In the genomic region with DNA sequence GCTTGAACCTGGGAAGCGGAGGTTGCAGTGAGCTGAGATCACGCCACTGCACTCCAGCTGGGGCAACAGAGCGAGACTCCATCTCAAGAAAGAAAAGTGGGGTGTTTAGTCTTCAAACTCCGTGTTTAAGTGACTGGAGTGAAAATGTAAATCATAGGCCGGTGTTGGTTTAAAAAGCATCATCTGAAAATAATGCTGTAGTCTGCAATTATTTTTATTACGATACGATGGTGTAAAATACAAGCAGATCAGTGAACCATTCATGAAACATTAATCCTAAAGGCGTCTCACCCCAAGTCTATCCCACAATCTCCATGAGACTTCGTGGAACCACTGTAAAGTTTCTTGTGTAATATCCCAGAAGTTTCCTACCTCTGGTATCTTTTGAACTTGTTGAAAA, we compare ENCODE assay signal across 25 cellular contexts. TPM values are rescaled to one million over a fixed set of nuclear protein-coding genes. Genes with fewer than 3 reads are reported as not detected.
DNase-seq lines count a peak whose midpoint lies in the region; ATAC-seq lines count a peak whose summit lies in the region.
"Had no signal": no experiment of that assay in that cellular context is flagged by ENCODE, and none has a peak within 500 bp of the region (broad histone marks: within the 10 kb centered on the region; RNA-seq: fewer than 3 reads in every experiment).

No MANE protein-coding gene starts in this region.

- no peak for ATAC-seq in stimulated activated naive CD8-positive, alpha-beta T cell treated with anti-CD3 and anti-CD28 coated beads, Interleukin-15, Interleukin-2, amounts not matched to agents 100 U/mL and 50 U/mL, for 24 hours
- ATAC-seq in activated T-helper 17 cell treated with anti-CD3 and anti-CD28 coated beads, Interleukin-2, amount 50 U/mL, for 72 hours (replicated peaks) = no peak
- no peak for ATAC-seq in memory B cell (ENCODE audit: low read depth)
- ATAC-seq in stimulated activated effector memory CD8-positive, alpha-beta T cell treated with anti-CD3 and anti-CD28 coated beads, Interleukin-12 subunit alpha, Interleukin-12 subunit beta, amount 100 ng/mL, for 72 hours = no peak
- no peak for ATAC-seq in HG02610 (IDR thresholded peaks at IDR 0.05; ENCODE audit: unreplicated experiment)
- ATAC-seq: activated CD4-positive, CD25-positive, alpha-beta regulatory T cell treated with anti-CD3 and anti-CD28 coated beads, Interleukin-2, amount 50 U/mL, for 24 hours; activated CD8-positive, alpha-beta T cell treated with anti-CD3 and anti-CD28 coated beads, Interleukin-2, amount 10 ng/mL, durations not matched to agents 7 days and 5 days; stimulated activated naive B cell treated with anti-CD40 and anti-IgM and Interleukin-4, amounts not matched to agents 10 μg/mL and 1 μg/mL and 100 μg/mL, for 72 hours had no signal

- peaks cover 46% of the 10 kb centered on the region for H3K36me3 Mint-ChIP-seq in stimulated activated naive CD8-positive, alpha-beta T cell treated with anti-CD3 and anti-CD28 coated beads, Interleukin-15, Interleukin-2, amounts not matched to agents 100 ng/mL and 50 ng/mL, for 24 hours (ENCODE audit: low read depth)
- peaks cover 68% of the 10 kb centered on the region for H3K36me3 Mint-ChIP-seq in activated T-helper 17 cell treated with anti-CD3 and anti-CD28 coated beads, Interleukin-2, amount 50 U/mL, for 72 hours (ENCODE audit: low read depth)
- peaks cover 10% of the 10 kb centered on the region for H3K36me3 Mint-ChIP-seq in memory B cell
- H3K36me3 Mint-ChIP-seq in stimulated activated effector memory CD8-positive, alpha-beta T cell treated with anti-CD3 and anti-CD28 coated beads, Interleukin-12 subunit alpha, Interleukin-12 subunit beta, amount 100 ng/mL, for 72 hours = peaks cover 57% of the 10 kb centered on the region

- H3K27ac Mint-ChIP-seq in stimulated activated naive CD8-positive, alpha-beta T cell treated with anti-CD3 and anti-CD28 coated beads, Interleukin-15, Interleukin-2, amounts not matched to agents 100 ng/mL and 50 ng/mL, for 24 hours = peak overlapping the region; percentile 15
- no peak overlapping the region for H3K27ac Mint-ChIP-seq in activated T-helper 17 cell treated with anti-CD3 and anti-CD28 coated beads, Interleukin-2, amount 50 U/mL, for 72 hours
- peak overlapping the region; percentile 32 for H3K27ac Mint-ChIP-seq in memory B cell
- H3K27ac Mint-ChIP-seq in stimulated activated effector memory CD8-positive, alpha-beta T cell treated with anti-CD3 and anti-CD28 coated beads, Interleukin-12 subunit alpha, Interleukin-12 subunit beta, amount 100 ng/mL, for 72 hours = peak overlapping the region; percentile 43
- H3K27ac Mint-ChIP-seq: activated CD8-positive, alpha-beta T cell treated with anti-CD3 and anti-CD28 coated beads, Interleukin-2, amount 10 ng/mL, durations not matched to agents 7 days and 5 days; HFFc6 had no signal

- no peaks in the 10 kb centered on the region for H3K9me3 Mint-ChIP-seq in stimulated activated naive CD8-positive, alpha-beta T cell treated with anti-CD3 and anti-CD28 coated beads, Interleukin-15, Interleukin-2, amounts not matched to agents 100 ng/mL and 50 ng/mL, for 24 hours
- H3K9me3 Mint-ChIP-seq in activated T-helper 17 cell treated with anti-CD3 and anti-CD28 coated beads, Interleukin-2, amount 50 U/mL, for 72 hours = no peaks in the 10 kb centered on the region
- H3K9me3 Mint-ChIP-seq in memory B cell = no peaks in the 10 kb centered on the region
- H3K9me3 Mint-ChIP-seq in stimulated activated effector memory CD8-positive, alpha-beta T cell treated with anti-CD3 and anti-CD28 coated beads, Interleukin-12 subunit alpha, Interleukin-12 subunit beta, amount 100 ng/mL, for 72 hours = peaks cover 5% of the 10 kb centered on the region
- H3K9me3 Mint-ChIP-seq: HFFc6 had no signal

- no peaks in the 10 kb centered on the region for H3K27me3 Mint-ChIP-seq in stimulated activated naive CD8-positive, alpha-beta T cell treated with anti-CD3 and anti-CD28 coated beads, Interleukin-15, Interleukin-2, amounts not matched to agents 100 ng/mL and 50 ng/mL, for 24 hours
- H3K27me3 Mint-ChIP-seq in activated T-helper 17 cell treated with anti-CD3 and anti-CD28 coated beads, Interleukin-2, amount 50 U/mL, for 72 hours = no peaks in the 10 kb centered on the region
- H3K27me3 Mint-ChIP-seq in memory B cell = no peaks in the 10 kb centered on the region
- H3K27me3 Mint-ChIP-seq: stimulated activated naive B cell treated with anti-CD40 and anti-IgM and Interleukin-4, amounts not matched to agents 10 μg/mL and 1 μg/mL and 100 μg/mL, for 72 hours had no signal

- H3K4me3 Mint-ChIP-seq in stimulated activated naive CD8-positive, alpha-beta T cell treated with anti-CD3 and anti-CD28 coated beads, Interleukin-15, Interleukin-2, amounts not matched to agents 100 ng/mL and 50 ng/mL, for 24 hours = peak overlapping the region; percentile 1
- H3K4me3 Mint-ChIP-seq in activated T-helper 17 cell treated with anti-CD3 and anti-CD28 coated beads, Interleukin-2, amount 50 U/mL, for 72 hours = peak overlapping the region; percentile 34
- peak overlapping the region; percentile 12 for H3K4me3 Mint-ChIP-seq in memory B cell
- H3K4me3 Mint-ChIP-seq in stimulated activated effector memory CD8-positive, alpha-beta T cell treated with anti-CD3 and anti-CD28 coated beads, Interleukin-12 subunit alpha, Interleukin-12 subunit beta, amount 100 ng/mL, for 72 hours = peak overlapping the region; percentile 16
- H3K4me3 Mint-ChIP-seq: activated CD8-positive, alpha-beta T cell treated with anti-CD3 and anti-CD28 coated beads, Interleukin-2, amount 10 ng/mL, durations not matched to agents 7 days and 5 days; HFFc6; stimulated activated naive B cell treated with anti-CD40 and anti-IgM and Interleukin-4, amounts not matched to agents 10 μg/mL and 1 μg/mL and 100 μg/mL, for 72 hours had no signal

- no peak for DNase-seq in stimulated activated naive CD8-positive, alpha-beta T cell treated with anti-CD3 and anti-CD28 coated beads, Interleukin-15, Interleukin-2, amounts not matched to agents 100 U/mL and 50 U/mL, for 24 hours
- DNase-seq in memory B cell (ENCODE audit: low spot score in 2 of 2) (no peak), NCI-H345 treated with DMSO at 0.1 percent for 48 hours (lab: John Stamatoyannopoulos, UW; ENCODE audit: unreplicated experiment) (no peak), NCI-H1694 treated with DMSO at 0.1 percent for 48 hours (lab: John Stamatoyannopoulos, UW) (no peak)
- DNase-seq in stimulated activated effector memory CD8-positive, alpha-beta T cell treated with anti-CD3 and anti-CD28 coated beads, Interleukin-12 subunit alpha, Interleukin-12 subunit beta, amount 100 ng/mL, for 72 hours (ENCODE audit: low spot score in 2 of 2) = no peak
- DNase-seq: activated CD8-positive, alpha-beta T cell treated with anti-CD3 and anti-CD28 coated beads, Interleukin-2, amount 10 ng/mL, durations not matched to agents 7 days and 5 days; activated T-cell treated with anti-CD3 and anti-CD28 coated beads for 4 hours; amniotic stem cell; cortex of kidney; DMS 273 treated with DMSO at 0.1 percent for 48 hours; HFFc6; Kasumi-1; NCI-H1048; NCI-H1930; NCI-H2227 treated with DMSO at 0.1 percent for 48 hours; NCI-H748 treated with DMSO at 0.1 percent for 48 hours; nucleus accumbens; SJCRH30; stimulated activated CD4-positive, alpha-beta T cell treated with anti-CD3 and anti-CD28 coated beads, Interleukin-2, amount 100 ng/mL, for 48 hours; stimulated activated naive B cell treated with anti-CD40 and anti-IgM and Interleukin-4, amounts not matched to agents 10 μg/mL and 1 μg/mL and 100 μg/mL, for 72 hours; testis had no signal

- peaks cover 92% of the 10 kb centered on the region for H3K4me1 Mint-ChIP-seq in stimulated activated naive CD8-positive, alpha-beta T cell treated with anti-CD3 and anti-CD28 coated beads, Interleukin-15, Interleukin-2, amounts not matched to agents 100 ng/mL and 50 ng/mL, for 24 hours (ENCODE audit: low read depth)
- H3K4me1 Mint-ChIP-seq in activated T-helper 17 cell treated with anti-CD3 and anti-CD28 coated beads, Interleukin-2, amount 50 U/mL, for 72 hours = peaks cover 50% of the 10 kb centered on the region
- peaks cover 56% of the 10 kb centered on the region for H3K4me1 Mint-ChIP-seq in memory B cell
- H3K4me1 Mint-ChIP-seq in stimulated activated effector memory CD8-positive, alpha-beta T cell treated with anti-CD3 and anti-CD28 coated beads, Interleukin-12 subunit alpha, Interleukin-12 subunit beta, amount 100 ng/mL, for 72 hours = peaks cover 78% of the 10 kb centered on the region

RNA-seq across cellular contexts. Expression of gene CTNNB1, which starts 6.3 kb away (rescaled TPM):
- total RNA-seq in activated T-helper 17 cell treated with anti-CD3 and anti-CD28 coated beads, Interleukin-2, amount 50 U/mL, for 72 hours = 100 to 1,000 TPM; 109 to 150 TPM
